Comparison of ENCODE assay signal across 2 cellular contexts in genomic region chr9:98229090-98229395, GRCh38.
A peak's percentile ranks its signal among the peaks of the same experiment; 100 is the strongest.
TF ChIP-seq lines count a peak whose summit lies in the region.

No MANE protein-coding gene starts in this region.

TF ChIP-seq in K562, 482 proteins besides CTCF, POLR2A, EP300 and RAD21:
- TF ChIP-seq MAFF (IDR thresholded peaks at IDR 0.05; ENCODE audit: low read length) = peak; percentile 34
- TF ChIP-seq HNRNPUL1 (IDR thresholded peaks at IDR 0.05; ENCODE audit: low read length) = no peak
- no peak for TF ChIP-seq TEAD4 (IDR thresholded peaks at IDR 0.05; ENCODE audit: low read length)
- TF ChIP-seq TEAD4 (CRISPR knock-in tag; IDR thresholded peaks at IDR 0.05; ENCODE audit: borderline replicate concordance) = no peak
- TF ChIP-seq, protein P1, sequence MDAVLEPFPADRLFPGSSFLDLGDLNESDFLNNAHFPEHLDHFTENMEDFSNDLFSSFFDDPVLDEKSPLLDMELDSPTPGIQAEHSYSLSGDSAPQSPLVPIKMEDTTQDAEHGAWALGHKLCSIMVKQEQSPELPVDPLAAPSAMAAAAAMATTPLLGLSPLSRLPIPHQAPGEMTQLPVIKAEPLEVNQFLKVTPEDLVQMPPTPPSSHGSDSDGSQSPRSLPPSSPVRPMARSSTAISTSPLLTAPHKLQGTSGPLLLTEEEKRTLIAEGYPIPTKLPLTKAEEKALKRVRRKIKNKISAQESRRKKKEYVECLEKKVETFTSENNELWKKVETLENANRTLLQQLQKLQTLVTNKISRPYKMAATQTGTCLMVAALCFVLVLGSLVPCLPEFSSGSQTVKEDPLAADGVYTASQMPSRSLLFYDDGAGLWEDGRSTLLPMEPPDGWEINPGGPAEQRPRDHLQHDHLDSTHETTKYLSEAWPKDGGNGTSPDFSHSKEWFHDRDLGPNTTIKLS (IDR thresholded peaks at IDR 0.05; ENCODE audit: borderline replicate concordance, low read depth) = no peak
- no peak for TF ChIP-seq SMARCB1 (IDR thresholded peaks at IDR 0.05; ENCODE audit: insufficient read length, low read depth)
- TF ChIP-seq, protein P2, sequence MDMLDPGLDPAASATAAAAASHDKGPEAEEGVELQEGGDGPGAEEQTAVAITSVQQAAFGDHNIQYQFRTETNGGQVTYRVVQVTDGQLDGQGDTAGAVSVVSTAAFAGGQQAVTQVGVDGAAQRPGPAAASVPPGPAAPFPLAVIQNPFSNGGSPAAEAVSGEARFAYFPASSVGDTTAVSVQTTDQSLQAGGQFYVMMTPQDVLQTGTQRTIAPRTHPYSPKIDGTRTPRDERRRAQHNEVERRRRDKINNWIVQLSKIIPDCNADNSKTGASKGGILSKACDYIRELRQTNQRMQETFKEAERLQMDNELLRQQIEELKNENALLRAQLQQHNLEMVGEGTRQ (CRISPR knock-in tag; IDR thresholded peaks at IDR 0.05) = no peak
- TF ChIP-seq ZNF76 (CRISPR knock-in tag; IDR thresholded peaks at IDR 0.05; ENCODE audit: borderline replicate concordance) = no peak
- TF ChIP-seq VEZF1 (CRISPR knock-in tag; IDR thresholded peaks at IDR 0.05) = no peak
- TF ChIP-seq SMAD2 (IDR thresholded peaks at IDR 0.05; ENCODE audit: low read depth, low read length) = no peak
- TF ChIP-seq STAG1 (CRISPR knock-in tag; IDR thresholded peaks at IDR 0.05; ENCODE audit: borderline replicate concordance) = no peak
- no peak for TF ChIP-seq GTF2A2 (tag; IDR thresholded peaks at IDR 0.05)
- no peak for TF ChIP-seq BHLHE40 (IDR thresholded peaks at IDR 0.05; ENCODE audit: low read length)
- TF ChIP-seq MTA3 (IDR thresholded peaks at IDR 0.05; ENCODE audit: borderline replicate concordance) = no peak
- peak; percentile 56; the same call in 1 of the 2 replicates for TF ChIP-seq C11orf30 (IDR thresholded peaks at IDR 0.05; ENCODE audit: low read depth)
- TF ChIP-seq ERF (CRISPR knock-in tag; IDR thresholded peaks at IDR 0.05) = no peak
- peak; percentile 73 for TF ChIP-seq ZNF316 (IDR thresholded peaks at IDR 0.05)
- TF ChIP-seq, protein P3, sequence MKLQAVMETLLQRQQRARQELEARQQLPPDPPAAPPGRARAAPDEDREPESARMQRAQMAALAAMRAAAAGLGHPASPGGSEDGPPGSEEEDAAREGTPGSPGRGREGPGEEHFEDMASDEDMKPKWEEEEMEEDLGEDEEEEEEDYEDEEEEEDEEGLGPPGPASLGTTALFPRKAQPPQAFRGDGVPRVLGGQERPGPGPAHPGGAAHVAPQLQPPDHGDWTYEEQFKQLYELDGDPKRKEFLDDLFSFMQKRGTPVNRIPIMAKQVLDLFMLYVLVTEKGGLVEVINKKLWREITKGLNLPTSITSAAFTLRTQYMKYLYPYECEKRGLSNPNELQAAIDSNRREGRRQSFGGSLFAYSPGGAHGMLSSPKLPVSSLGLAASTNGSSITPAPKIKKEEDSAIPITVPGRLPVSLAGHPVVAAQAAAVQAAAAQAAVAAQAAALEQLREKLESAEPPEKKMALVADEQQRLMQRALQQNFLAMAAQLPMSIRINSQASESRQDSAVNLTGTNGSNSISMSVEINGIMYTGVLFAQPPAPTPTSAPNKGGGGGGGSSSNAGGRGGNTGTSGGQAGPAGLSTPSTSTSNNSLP (IDR thresholded peaks at IDR 0.05; ENCODE audit: borderline replicate concordance, low read depth, low read length) = no peak
- no peak for TF ChIP-seq U2AF2 (optimal IDR thresholded peaks at IDR 0.05; ENCODE audit: low read depth, low read length)
- no peak for TF ChIP-seq GMEB1 (CRISPR knock-in tag; IDR thresholded peaks at IDR 0.05)
- no peak for TF ChIP-seq NBN (IDR thresholded peaks at IDR 0.05; ENCODE audit: low read depth)
- TF ChIP-seq SNRNP70 (optimal IDR thresholded peaks at IDR 0.05; ENCODE audit: low read depth, low read length) = no peak
- no peak for TF ChIP-seq NFIC (IDR thresholded peaks at IDR 0.05)
- TF ChIP-seq NCOA2 (IDR thresholded peaks at IDR 0.05; ENCODE audit: partially characterized antibody in 2 of 2) = no peak

TF ChIP-seq in HEK293T, 16 proteins besides CTCF, POLR2A, EP300 and RAD21:
- TF ChIP-seq ZNF384 (IDR thresholded peaks at IDR 0.05) = no peak
- no peak for TF ChIP-seq ARNT (IDR thresholded peaks at IDR 0.05)
